Comparison of ENCODE assay signal across 12 cellular contexts in the genomic region with DNA sequence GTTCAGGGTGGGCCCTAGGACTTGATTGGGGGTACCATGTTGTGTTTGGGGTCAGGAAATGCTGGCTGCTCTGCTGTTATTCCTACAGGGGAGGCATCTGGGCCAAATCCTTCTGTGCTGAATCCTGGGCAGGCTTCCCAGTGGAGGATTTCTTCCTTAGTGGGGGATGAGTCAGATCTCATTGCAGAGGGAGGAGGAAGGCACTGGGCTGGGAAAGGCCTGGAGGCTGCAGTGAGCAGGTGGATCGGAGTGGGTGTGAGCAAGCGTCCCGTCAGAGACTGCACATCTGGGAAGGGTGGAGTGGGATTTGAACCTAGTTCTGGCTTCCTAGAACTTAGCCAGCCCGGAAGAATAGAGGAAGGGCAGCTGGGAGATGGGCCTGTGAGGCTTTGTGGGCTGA. TPM values are rescaled to one million over a fixed set of nuclear protein-coding genes. Genes with fewer than 3 reads are reported as not detected.
DNase-seq lines count a peak whose midpoint lies in the region; FAIRE-seq and TF ChIP-seq lines count a peak whose summit lies in the region.
"Had no signal": no experiment of that assay in that cellular context is flagged by ENCODE, and none has a peak within 500 bp of the region (broad histone marks: within the 10 kb centered on the region; RNA-seq: fewer than 3 reads in every experiment).

No MANE protein-coding gene starts in this region.

- no peak overlapping the region for H3K4me3 Mint-ChIP-seq in CD8-positive, alpha-beta memory T cell
- H3K4me3 Mint-ChIP-seq: activated CD8-positive, alpha-beta T cell treated with anti-CD3 and anti-CD28 coated beads for 36 hours; activated naive CD8-positive, alpha-beta T cell treated with anti-CD3 and anti-CD28 coated beads, Interleukin-2, amount 10 ng/mL, durations not matched to agents 7 days and 5 days had no signal

- no peak overlapping the region for H3K18ac ChIP-seq in neuronal stem cell (ENCODE audit: low read length)

- no TSS peak for BruUV-seq in endothelial cell of umbilical vein (replicated peaks; lab: Mats Ljungman, UMichigan)

- intact Hi-C loops in endothelial cell of umbilical vein (cut with micrococcal nuclease), result no loop called here

- H3K79me1 ChIP-seq in neuronal stem cell (ENCODE audit: low read depth, low read length), result peaks cover 3% of the 10 kb centered on the region

- no peak overlapping the region for H4K91ac ChIP-seq in neuronal stem cell (ENCODE audit: low read depth, low read length, poor library complexity)

- TF ChIP-seq POLR2A in endothelial cell of umbilical vein (IDR thresholded peaks at IDR 0.05; ENCODE audit: low read depth, low read length) (no peak), GM12891 (IDR thresholded peaks at IDR 0.05; ENCODE audit: low read depth, low read length) (no peak)

- H4K20me1 ChIP-seq in endothelial cell of umbilical vein (replicated peaks; ENCODE audit: control insufficient read depth, extremely low read depth, insufficient read depth, low read length), result no peaks in the 10 kb centered on the region

- H2BK15ac ChIP-seq in neuronal stem cell (ENCODE audit: low read length), result no peak overlapping the region

- no peak for TF ChIP-seq CTCF in endothelial cell of umbilical vein (IDR thresholded peaks at IDR 0.05; ENCODE audit: extremely low read depth in 1 of 2, insufficient read depth in 1 of 2, low read depth in 1 of 2, low read length in 2 of 2)

- H3K36me3 ChIP-seq in NT2/D1 (ENCODE audit: insufficient read depth, insufficient read length, low read length), result peaks cover 56% of the 10 kb centered on the region
- H3K36me3 ChIP-seq in endothelial cell of umbilical vein (ENCODE audit: control insufficient read depth in 2 of 2, extremely low read depth in 1 of 2, insufficient read depth in 2 of 2, low read length in 2 of 2), result peaks cover 3 to 9% of the 10 kb centered on the region in 2 experiments
- H3K36me3 ChIP-seq in neuronal stem cell (replicated peaks in 1 of 2; ENCODE audit: control insufficient read depth in 2 of 2, insufficient read depth in 2 of 2, low read length in 2 of 2), result peaks cover 16 to 31% of the 10 kb centered on the region in 2 donors
- no peaks in the 10 kb centered on the region for H3K36me3 ChIP-seq in CD8-positive, alpha-beta memory T cell (ENCODE audit: insufficient read depth, low read length)

- H3K9me1 ChIP-seq in endothelial cell of umbilical vein (replicated peaks; ENCODE audit: control insufficient read depth, extremely low read depth, insufficient read depth, low read length), result no peaks in the 10 kb centered on the region

- H3K27me3 ChIP-seq in NT2/D1 (ENCODE audit: insufficient read depth, insufficient read length) (peaks cover 7% of the 10 kb centered on the region), endothelial cell of umbilical vein (ENCODE audit: control insufficient read depth in 2 of 2, insufficient read depth in 2 of 2, low read length in 2 of 2) (peaks cover 3 to 6% of the 10 kb centered on the region in 2 experiments), neuronal stem cell (ENCODE audit: control insufficient read depth in 3 of 3, insufficient read depth in 3 of 3, low read depth in 1 of 3, low read length in 3 of 3) (peaks cover 0 to 6% (median 3%) of the 10 kb centered on the region in 3 experiments)
- H3K27me3 ChIP-seq in CD8-positive, alpha-beta memory T cell (ENCODE audit: insufficient read depth, low read length, poor library complexity, severe bottlenecking), result peaks cover 4% of the 10 kb centered on the region

- no peak overlapping the region for H3K27ac ChIP-seq in endothelial cell of umbilical vein (ENCODE audit: insufficient read depth, low read depth, low read length)
- H3K27ac ChIP-seq in neuronal stem cell (replicated peaks; ENCODE audit: low read length), result no peak overlapping the region
- H3K27ac ChIP-seq in CD8-positive, alpha-beta memory T cell (ENCODE audit: low read depth, low read length), result no peak overlapping the region
- H3K27ac ChIP-seq: neutrophil had no signal

- peaks cover 18 to 23% (median 20%) of the 10 kb centered on the region in 3 donors for H3K4me1 Mint-ChIP-seq in CD8-positive, alpha-beta memory T cell

- H3K9me3 ChIP-seq in NT2/D1 (ENCODE audit: insufficient read depth, low read length), result no peaks in the 10 kb centered on the region
- no peaks in the 10 kb centered on the region for H3K9me3 ChIP-seq in endothelial cell of umbilical vein (replicated peaks; ENCODE audit: control insufficient read depth, insufficient read depth, low read length)
- H3K9me3 ChIP-seq in neuronal stem cell (replicated peaks in 1 of 2; ENCODE audit: control insufficient read depth in 2 of 2, insufficient read depth in 1 of 2, low read depth in 1 of 2, low read length in 2 of 2), result no peaks in the 10 kb centered on the region
- no peaks in the 10 kb centered on the region for H3K9me3 ChIP-seq in CD8-positive, alpha-beta memory T cell (ENCODE audit: low read length)
- H3K9me3 ChIP-seq: neutrophil had no signal

- H2BK5ac ChIP-seq in neuronal stem cell (ENCODE audit: low read length), result no peak overlapping the region

- no peak overlapping the region for H3K14ac ChIP-seq in neuronal stem cell (ENCODE audit: low read length)

- no peak overlapping the region for H2AK5ac ChIP-seq in neuronal stem cell (ENCODE audit: low read depth, low read length)

- H3K27me3 Mint-ChIP-seq in CD8-positive, alpha-beta memory T cell, result peaks cover 4 to 5% of the 10 kb centered on the region in 2 donors

- peak overlapping the region in 3 of 8 donors; percentile 19 to 100 (median 38) for H3K27ac Mint-ChIP-seq in CD8-positive, alpha-beta memory T cell
- H3K27ac Mint-ChIP-seq: activated CD8-positive, alpha-beta T cell treated with anti-CD3 and anti-CD28 coated beads for 36 hours; activated naive CD8-positive, alpha-beta T cell treated with anti-CD3 and anti-CD28 coated beads, Interleukin-2, amount 10 ng/mL, durations not matched to agents 7 days and 5 days had no signal

- no peak overlapping the region for H2AFZ ChIP-seq in endothelial cell of umbilical vein (ENCODE audit: low read depth, low read length)
- no peak overlapping the region for H2AFZ ChIP-seq in neuronal stem cell (ENCODE audit: low read length)

- no peak overlapping the region for H3K4ac ChIP-seq in neuronal stem cell (ENCODE audit: low read length)

- peaks cover 0 to 31% (median 0%) of the 10 kb centered on the region in 3 donors for H3K36me3 Mint-ChIP-seq in CD8-positive, alpha-beta memory T cell

- CTCF ChIA-PET in endothelial cell of umbilical vein (lab: Charles Lee), result interaction anchor here (1.1 to 3.0 kb wide), 2 partner anchors 49 to 53 kb away, joined by 3 to 26 read pairs; no protein-coding TSS in a partner anchor
- CTCF ChIA-PET in CD8-positive, alpha-beta memory T cell (lab: Charles Lee), result interaction anchor here (1.5 to 4.1 kb wide), 2 partner anchors 11 to 52 kb away, joined by 4 to 39 read pairs; no protein-coding TSS in a partner anchor

- no peak overlapping the region for H3K4me2 ChIP-seq in endothelial cell of umbilical vein (ENCODE audit: insufficient read depth, low read length)
- H3K4me2 ChIP-seq in neuronal stem cell (ENCODE audit: insufficient read depth, low read length, poor library complexity, severe bottlenecking), result no peak overlapping the region

- no CpG with 5 or more reads among the region's 4 CpGs for WGBS in neuronal stem cell (ENCODE audit: extremely low coverage in 2 of 2, insufficient read length in 2 of 2, insufficient replicate concordance in 1 of 2), 2 donors

- DNase-seq in Daoy (ENCODE audit: low read depth), result peak; percentile 67
- no peak for DNase-seq in NT2/D1 (ENCODE audit: low read depth, low spot score)
- DNase-seq in endothelial cell of umbilical vein (ENCODE audit: low read depth, low spot score), result peak; percentile 11
- no peak for DNase-seq in neuronal stem cell (ENCODE audit: low spot score)
- DNase-seq in CD8-positive, alpha-beta memory T cell, result no peak
- DNase-seq in cerebellar nuclear complex (lab: John Stamatoyannopoulos, UW), result no peak
- DNase-seq in mucosa of gallbladder (ENCODE audit: low spot score), result no peak
- no peak for DNase-seq in GM12891 (ENCODE audit: insufficient read length, low spot score)
- DNase-seq: activated CD8-positive, alpha-beta T cell treated with anti-CD3 and anti-CD28 coated beads for 36 hours; activated naive CD8-positive, alpha-beta T cell treated with anti-CD3 and anti-CD28 coated beads, Interleukin-2, amount 10 ng/mL, durations not matched to agents 7 days and 5 days had no signal

- POLR2A ChIA-PET in endothelial cell of umbilical vein (lab: Charles Lee), result no interaction called here
- POLR2A ChIA-PET in CD8-positive, alpha-beta memory T cell (lab: Charles Lee), result no interaction called here

- no peaks in the 10 kb centered on the region for H3K9me3 Mint-ChIP-seq in CD8-positive, alpha-beta memory T cell
- H3K9me3 Mint-ChIP-seq: activated CD8-positive, alpha-beta T cell treated with anti-CD3 and anti-CD28 coated beads for 36 hours; activated naive CD8-positive, alpha-beta T cell treated with anti-CD3 and anti-CD28 coated beads, Interleukin-2, amount 10 ng/mL, durations not matched to agents 7 days and 5 days had no signal

- H2BK120ac ChIP-seq in neuronal stem cell (ENCODE audit: low read depth, low read length), result no peak overlapping the region

- peak; percentile 77 for FAIRE-seq in endothelial cell of umbilical vein (lab: Jason Lieb, UNC)
- no peak for FAIRE-seq in GM12891 (lab: Jason Lieb, UNC)
- FAIRE-seq: endometrium had no signal

- H4K8ac ChIP-seq in neuronal stem cell (ENCODE audit: low read depth, low read length), result no peak overlapping the region

- H3K23ac ChIP-seq in neuronal stem cell (ENCODE audit: low read depth, low read length, poor library complexity), result peak overlapping the region; percentile 73

- dilution Hi-C loops in endothelial cell of umbilical vein (cut with MboI; ENCODE audit: extremely low pct_ligation_motif_present, low sequenced_read_pairs), result no loop called here

- H3K79me2 ChIP-seq in endothelial cell of umbilical vein (ENCODE audit: control insufficient read depth, insufficient read depth, low read length), result no peaks in the 10 kb centered on the region

- peaks cover 4% of the 10 kb centered on the region for H3K4me1 ChIP-seq in NT2/D1 (ENCODE audit: insufficient read depth, insufficient read length)
- H3K4me1 ChIP-seq in endothelial cell of umbilical vein (ENCODE audit: control insufficient read depth, extremely low read depth, insufficient read depth, low read length), result peaks cover 4% of the 10 kb centered on the region
- H3K4me1 ChIP-seq in neuronal stem cell (ENCODE audit: control insufficient read depth in 2 of 2, insufficient read depth in 1 of 2, low read depth in 1 of 2, low read length in 2 of 2), result peaks cover 10 to 12% of the 10 kb centered on the region in 2 donors
- peaks cover 15% of the 10 kb centered on the region for H3K4me1 ChIP-seq in CD8-positive, alpha-beta memory T cell (ENCODE audit: insufficient read depth, low read length)

- peak overlapping the region; percentile 73 for H2BK12ac ChIP-seq in neuronal stem cell (ENCODE audit: low read length)

- H3K9ac ChIP-seq in NT2/D1 (ENCODE audit: insufficient read length, low read depth), result peak overlapping the region; percentile 8
- no peak overlapping the region for H3K9ac ChIP-seq in endothelial cell of umbilical vein (replicated peaks; ENCODE audit: extremely low read depth, insufficient read depth, low read length)
- no peak overlapping the region for H3K9ac ChIP-seq in neuronal stem cell (ENCODE audit: low read depth, low read length, poor library complexity)

- H3K4me3 ChIP-seq in NT2/D1 (ENCODE audit: insufficient read length, low read depth), result no peak overlapping the region
- H3K4me3 ChIP-seq in endothelial cell of umbilical vein (replicated peaks in 1 of 3; ENCODE audit: insufficient read depth in 1 of 3, low read depth in 1 of 3, low read length in 3 of 3), result no peak overlapping the region
- H3K4me3 ChIP-seq in neuronal stem cell (ENCODE audit: low read length in 2 of 2), result no peak overlapping the region
- no peak overlapping the region for H3K4me3 ChIP-seq in CD8-positive, alpha-beta memory T cell (ENCODE audit: low read length)

RNA-seq across cellular contexts. Expression of a gene that starts 11.5 kb away (rescaled TPM):
- 44.7 and 53.3 TPM in 2 replicates for total RNA-seq in Daoy (2014; rRNA removed; shearing (Covaris generic))
- 115 and 123 TPM in 2 replicates for total RNA-seq in endothelial cell of umbilical vein
- polyA plus RNA-seq in endothelial cell of umbilical vein, result 101 and 128 TPM in 2 replicates
- polyA plus RNA-seq in endothelial cell of umbilical vein (2011; cell fraction: cytosol; rRNA removed), result 76.7 and 119 TPM in 2 replicates
- 41.4 and 51.7 TPM in 2 replicates for polyA plus RNA-seq in endothelial cell of umbilical vein (2011; cell fraction: nucleus; rRNA removed)
- polyA plus RNA-seq in endothelial cell of umbilical vein (2012), result 85.4 and 149 TPM in 2 replicates
- 8.9 and 11.6 TPM in 2 replicates for polyA minus RNA-seq in endothelial cell of umbilical vein
- 32.0 TPM for polyA minus RNA-seq in endothelial cell of umbilical vein (2011; cell fraction: cytosol; rRNA and poly(A)+ RNA removed)
- polyA minus RNA-seq in endothelial cell of umbilical vein (2011; cell fraction: nucleus; rRNA and poly(A)+ RNA removed), result 3.8 and 14.5 TPM in 2 replicates
- polyA plus RNA-seq in neuronal stem cell (2013, experiment 1 of 2), result 88.1 TPM
- polyA plus RNA-seq in neuronal stem cell (2013, experiment 2 of 2), result 85.6 TPM
- 100 to 1,000 TPM; 184 to 195 TPM for total RNA-seq in CD8-positive, alpha-beta memory T cell
- 65.7 TPM for polyA plus RNA-seq in CD8-positive, alpha-beta memory T cell
- 68.3 TPM for total RNA-seq in mucosa of gallbladder
- polyA plus RNA-seq in GM12891 (2012; ENCODE audit: low read depth, missing spikeins), result 79.4 TPM

RNA-seq across cellular contexts. Expression of a gene that starts 22.6 kb away (rescaled TPM):
- total RNA-seq in Daoy (2014; rRNA removed; shearing (Covaris generic)), result 0.06 TPM in 1 of 2 replicates, not detected in the other
- 0.32 and 0.80 TPM in 2 replicates for total RNA-seq in endothelial cell of umbilical vein
- polyA plus RNA-seq in endothelial cell of umbilical vein, result 0.18 TPM in 2 replicates
- polyA plus RNA-seq in endothelial cell of umbilical vein (2011; cell fraction: cytosol; rRNA removed), result 0.13 TPM in 2 replicates
- polyA plus RNA-seq in endothelial cell of umbilical vein (2011; cell fraction: nucleus; rRNA removed), result not detected in 2 replicates
- 0.40 and 0.93 TPM in 2 replicates for polyA plus RNA-seq in endothelial cell of umbilical vein (2012)
- polyA minus RNA-seq in endothelial cell of umbilical vein, result 0.41 TPM in 1 of 2 replicates, not detected in the other
- 2.6 TPM for polyA minus RNA-seq in endothelial cell of umbilical vein (2011; cell fraction: cytosol; rRNA and poly(A)+ RNA removed)
- polyA minus RNA-seq in endothelial cell of umbilical vein (2011; cell fraction: nucleus; rRNA and poly(A)+ RNA removed), result not detected in 2 replicates
- polyA plus RNA-seq in neuronal stem cell (2013, experiment 1 of 2), result 8.4 TPM
- 7.4 TPM for polyA plus RNA-seq in neuronal stem cell (2013, experiment 2 of 2)
- total RNA-seq in CD8-positive, alpha-beta memory T cell, result under 1 TPM; 0.13 to 0.15 TPM
- polyA plus RNA-seq in CD8-positive, alpha-beta memory T cell, result not detected
- total RNA-seq in mucosa of gallbladder, result 1.6 TPM
- polyA plus RNA-seq in GM12891 (2012; ENCODE audit: low read depth, missing spikeins), result 2.6 TPM
- total RNA-seq: activated naive CD8-positive, alpha-beta T cell treated with anti-CD3 and anti-CD28 coated beads, Interleukin-2, amount 10 ng/mL, durations not matched to agents 7 days and 5 days had no signal

Comparison
In these comparisons a context has a peak if more than half of its experiments do, and no peak if none do; other contexts are left out.
1. DNase-seq: peak in Daoy (single experiment) and endothelial cell of umbilical vein (single experiment); none in NT2/D1 (single experiment), neuronal stem cell (single experiment), CD8-positive, alpha-beta memory T cell (0 of 5), cerebellar nuclear complex (0 of 2), mucosa of gallbladder (single experiment) and GM12891 (single experiment).